ENCODE assay signal across 20 cellular contexts in genomic region chr17:35948092-35948491, GRCh38. TPM values are rescaled to one million over a fixed set of nuclear protein-coding genes. Genes with fewer than 3 reads are reported as not detected.
DNase-seq lines count a peak whose midpoint lies in the region; ATAC-seq, FAIRE-seq and TF ChIP-seq lines count a peak whose summit lies in the region.
"Had no signal": no experiment of that assay in that cellular context is flagged by ENCODE, and none has a peak within 500 bp of the region (broad histone marks: within the 10 kb centered on the region; RNA-seq: fewer than 3 reads in every experiment).

No MANE protein-coding gene starts in this region.

- H3K36me3 Mint-ChIP-seq in CD4-positive, alpha-beta T cell (ENCODE audit: low read depth) = no peaks in the 10 kb centered on the region
- H3K36me3 Mint-ChIP-seq: CD4-positive, CD25-positive, alpha-beta regulatory T cell had no signal

- H3K27me3 ChIP-seq in K562 (ENCODE audit: control insufficient read depth in 2 of 2, insufficient read depth in 2 of 2, low read length in 2 of 2) = 0 out of 5 replicates have a peak, but pooled peaks cover 0 to under 1% of the 10 kb centered on the region in 2 experiments
- no peaks in the 10 kb centered on the region for H3K27me3 ChIP-seq in H1 (replicated peaks in 1 of 4; ENCODE audit: control insufficient read depth in 3 of 4, extremely low read depth in 1 of 4, insufficient read depth in 3 of 4, low read length in 3 of 4)
- no peaks in the 10 kb centered on the region for H3K27me3 ChIP-seq in CD4-positive, alpha-beta T cell (ENCODE audit: control insufficient read depth, insufficient read depth, low read length)

- H3K27me3 Mint-ChIP-seq in CD4-positive, alpha-beta T cell = no peaks in the 10 kb centered on the region

- CTCF ChIA-PET in K562 (lab: Yijun Ruan, JAX; ENCODE audit: low intra/inter-chr PET ratio) (no interaction called here), H1 (lab: Charles Lee; ENCODE audit: partially characterized antibody) (interaction anchor here (0.7 to 1.6 kb wide), 8 partner anchors 9 to 201 kb away, joined by 3 to 9 read pairs (median 4); no protein-coding TSS in a partner anchor)
- CTCF ChIA-PET in CD4-positive, alpha-beta T cell (lab: Charles Lee) = interaction anchor here (1.1 kb wide), 1 partner anchor 11 kb away, joined by 3 read pairs; no protein-coding TSS in a partner anchor

- H3K18ac ChIP-seq in H1 (ENCODE audit: extremely low read depth, low read length) = no peak overlapping the region

- H3K23me2 ChIP-seq in H1 (ENCODE audit: low read depth, low read length) = no peaks in the 10 kb centered on the region

- no peak overlapping the region for H2BK15ac ChIP-seq in H1 (ENCODE audit: low read length)

- H3K4me3 ChIP-seq in K562 (no peak overlapping the region), H1 (ENCODE audit: extremely low read depth in 1 of 4, insufficient read depth in 2 of 4, low read depth in 3 of 4, low read length in 4 of 4) (no peak overlapping the region)
- H3K4me3 ChIP-seq: GM23248 had no signal

- H3K79me1 ChIP-seq in H1 (ENCODE audit: low read depth, low read length) = no peaks in the 10 kb centered on the region

- no peak overlapping the region for H4K91ac ChIP-seq in H1 (replicated peaks; ENCODE audit: insufficient read length, low read length)

- no peak overlapping the region for H2AFZ ChIP-seq in K562 (ENCODE audit: low read depth, low read length)
- no peak overlapping the region for H2AFZ ChIP-seq in H1 (ENCODE audit: low read length)
- H2AFZ ChIP-seq: GM23248 had no signal

- H3K9ac ChIP-seq in K562 (ENCODE audit: insufficient read depth in 1 of 2, low read depth in 2 of 2, low read length in 2 of 2) (no peak overlapping the region), H1 (replicated peaks in 1 of 4; ENCODE audit: extremely low read depth in 1 of 4, low read depth in 3 of 4, low read length in 3 of 4) (no peak overlapping the region)
- H3K9ac ChIP-seq: GM23248 had no signal

- ATAC-seq in K562 = no peak
- no peak for ATAC-seq in CD4-positive, alpha-beta T cell (ENCODE audit: poor library complexity)

- no peak overlapping the region for H3K23ac ChIP-seq in H1 (ENCODE audit: insufficient read length)

- H3K4me1 Mint-ChIP-seq in CD4-positive, alpha-beta T cell (ENCODE audit: low read depth) = no peaks in the 10 kb centered on the region

- no peak overlapping the region for H3K4ac ChIP-seq in H1 (replicated peaks; ENCODE audit: insufficient read length, low read depth, low read length)

- H4K5ac ChIP-seq in H1 (ENCODE audit: insufficient read length, low read depth, low read length) = no peak overlapping the region

- no peak overlapping the region for H2BK120ac ChIP-seq in H1 (replicated peaks; ENCODE audit: low read depth, low read length)

- H3K27ac Mint-ChIP-seq in CD4-positive, alpha-beta T cell = no peak overlapping the region
- H3K27ac Mint-ChIP-seq: CD4-positive, CD25-positive, alpha-beta regulatory T cell had no signal

- TF ChIP-seq EP300 in K562 (IDR thresholded peaks at IDR 0.05; ENCODE audit: low read length) (no peak), H1 (IDR thresholded peaks at IDR 0.05; ENCODE audit: borderline replicate concordance in 1 of 2, low read depth in 2 of 2, low read length in 2 of 2) (no peak)

- H3K9me3 Mint-ChIP-seq in CD4-positive, alpha-beta T cell = no peaks in the 10 kb centered on the region
- H3K9me3 Mint-ChIP-seq: CD4-positive, CD25-positive, alpha-beta regulatory T cell had no signal

- H4K8ac ChIP-seq in H1 (ENCODE audit: extremely low read depth, insufficient read depth, low read length) = no peak overlapping the region

- TF ChIP-seq CTCF in K562 (IDR thresholded peaks at IDR 0.05 in 2 of 3, conservative IDR thresholded peaks at IDR 0.05 in 1 of 3; ENCODE audit: insufficient read depth in 2 of 3, low read depth in 1 of 3, low read length in 3 of 3) = no peak
- TF ChIP-seq CTCF in H1 (IDR thresholded peaks at IDR 0.05; ENCODE audit: control extremely low read depth in 1 of 3, insufficient read depth in 1 of 3, low read depth in 1 of 3, low read length in 3 of 3) = no peak
- TF ChIP-seq CTCF in CD4-positive, alpha-beta T cell (IDR thresholded peaks at IDR 0.05) = no peak

- no peak overlapping the region for H2BK12ac ChIP-seq in H1 (ENCODE audit: low read depth, low read length)

- H2BK5ac ChIP-seq in H1 (ENCODE audit: low read depth, low read length) = no peak overlapping the region

- FAIRE-seq in K562 (lab: Jason Lieb, UNC) = no peak
- FAIRE-seq in H1 (lab: Jason Lieb, UNC) = no peak
- FAIRE-seq: A204.1, D721Med, G401.6, GM12891, GM19239, H54 had no signal

- no peak overlapping the region for H2BK20ac ChIP-seq in H1 (ENCODE audit: low read length)

- no peak overlapping the region for H3K14ac ChIP-seq in H1 (ENCODE audit: insufficient read length)

- H4K20me1 ChIP-seq in K562 (replicated peaks; ENCODE audit: control insufficient read depth, insufficient read depth, low read length) = 0 out of 2 replicates have a peak, but pooled peaks cover 3% of the 10 kb centered on the region
- H4K20me1 ChIP-seq in H1 (replicated peaks in 1 of 2; ENCODE audit: control insufficient read depth in 1 of 2, insufficient read depth in 2 of 2, low read length in 2 of 2) = no peaks in the 10 kb centered on the region

- no peak overlapping the region for H3K4me3 Mint-ChIP-seq in CD4-positive, alpha-beta T cell
- H3K4me3 Mint-ChIP-seq: CD4-positive, CD25-positive, alpha-beta regulatory T cell had no signal

- intact Hi-C loops in K562 (cut with micrococcal nuclease) = loop anchor here (10.0 kb wide), 1 partner anchor 183 kb away; the partner anchor contains the start of gene C17orf50
- intact Hi-C loops in CD4-positive, alpha-beta T cell (cut with DNase I, micrococcal nuclease) = loop anchor here in 1 of 2 experiments (10.0 kb wide), 1 partner anchor 537 kb away; the partner anchor contains the start of gene ZNHIT3

- H3K27ac ChIP-seq in K562 (ENCODE audit: extremely low read depth, low read depth, low read length) = no peak overlapping the region
- no peak overlapping the region for H3K27ac ChIP-seq in H1 (ENCODE audit: low read depth, low read length)
- H3K27ac ChIP-seq in CD4-positive, alpha-beta T cell (ENCODE audit: low read depth, low read length) = no peak overlapping the region
- H3K27ac ChIP-seq: GM23248, HL-60 had no signal

- no peak overlapping the region for H2AK5ac ChIP-seq in H1 (ENCODE audit: low read depth, low read length)

- no peaks in the 10 kb centered on the region for H3K9me3 ChIP-seq in K562 (replicated peaks; ENCODE audit: control insufficient read depth, insufficient read depth, low read depth, low read length)
- H3K9me3 ChIP-seq in H1 (ENCODE audit: insufficient read depth in 2 of 2, low read depth in 1 of 2, low read length in 1 of 2) = no peaks in the 10 kb centered on the region
- no peaks in the 10 kb centered on the region for H3K9me3 ChIP-seq in CD4-positive, alpha-beta T cell (ENCODE audit: control insufficient read depth, low read length)
- H3K9me3 ChIP-seq: BE2C, Caco-2 had no signal

- H3K4me2 ChIP-seq in K562 (ENCODE audit: insufficient read depth, low read length) = no peak overlapping the region
- no peak overlapping the region for H3K4me2 ChIP-seq in H1 (ENCODE audit: insufficient read depth in 1 of 2, low read depth in 2 of 2, low read length in 2 of 2)

- DNase-seq in K562 (ENCODE audit: extremely low read depth in 1 of 4, low spot score in 3 of 4) = no peak
- DNase-seq in H1 (ENCODE audit: low read depth in 1 of 2, low spot score in 2 of 2) = no peak
- no peak for DNase-seq in CD4-positive, alpha-beta T cell
- DNase-seq: ACHN; BE2C; C1 segment of cervical spinal cord; Caco-2; CD4-positive, CD25-positive, alpha-beta regulatory T cell; GM23248; HCEC 1CT; IMR-90; KBM-7 had no signal

- no TSS peak for BruUV-seq in K562 (replicated peaks; lab: Mats Ljungman, UMichigan)

- no peak for TF ChIP-seq POLR2A in K562 (conservative IDR thresholded peaks at IDR 0.05)
- TF ChIP-seq POLR2A in H1 (IDR thresholded peaks at IDR 0.05; ENCODE audit: control extremely low read depth in 1 of 2, low read depth in 2 of 2, low read length in 2 of 2) = no peak

- POLR2A ChIA-PET in K562 (lab: Yijun Ruan, JAX) = interaction anchor here (0.6 kb wide), 2 partner anchors 72 to 165 kb away, joined by 3 read pairs; no protein-coding TSS in a partner anchor
- POLR2A ChIA-PET in H1 (lab: Charles Lee; ENCODE audit: partially characterized antibody) = no interaction called here
- POLR2A ChIA-PET in CD4-positive, alpha-beta T cell (lab: Charles Lee) = no interaction called here

- no peak overlapping the region for H3K56ac ChIP-seq in H1 (replicated peaks; ENCODE audit: insufficient read length, low read depth, low read length)

- 48% methylated on average over 7 of the region's 7 CpGs for WGBS in K562 (ENCODE audit: insufficient coverage, low coverage, missing lambda C conversion rate)
- 92% methylated on average over 7 of the region's 7 CpGs; no CpG with 5 or more reads in 1 of the 2 experiments for WGBS in H1 (ENCODE audit: extremely low coverage in 1 of 2, insufficient coverage in 1 of 2, insufficient read length in 1 of 2, insufficient replicate concordance in 2 of 2, low coverage in 1 of 2, low lambda C conversion rate in 2 of 2, missing lambda C conversion rate in 1 of 2), 2 experiments

- H3K36me3 ChIP-seq in K562 (ENCODE audit: control insufficient read depth, insufficient read depth, low read length) (no peaks in the 10 kb centered on the region), H1 (ENCODE audit: control insufficient read depth in 2 of 4, insufficient read depth in 4 of 4, low read length in 3 of 4) (no peaks in the 10 kb centered on the region)
- H3K36me3 ChIP-seq: BE2C had no signal

- H3K4me1 ChIP-seq in K562 (replicated peaks in 1 of 2; ENCODE audit: control insufficient read depth in 2 of 2, insufficient read depth in 2 of 2, low read length in 2 of 2) (peaks cover 5 to 7% of the 10 kb centered on the region in 2 experiments; a peak in 3 of 5 replicates), H1 (replicated peaks in 1 of 4; ENCODE audit: control insufficient read depth in 3 of 4, insufficient read depth in 4 of 4, low read length in 3 of 4) (no peaks in the 10 kb centered on the region)
- H3K4me1 ChIP-seq: BE2C had no signal

- TF ChIP-seq RAD21 in K562 (CRISPR knock-in tag; conservative IDR thresholded peaks at IDR 0.05 in 1 of 2, IDR thresholded peaks at IDR 0.05 in 1 of 2) (no peak), H1 (IDR thresholded peaks at IDR 0.05 in 1 of 2, conservative IDR thresholded peaks at IDR 0.05 in 1 of 2; ENCODE audit: low read depth in 2 of 2, low read length in 2 of 2) (no peak)

- H3K79me2 ChIP-seq in K562 (ENCODE audit: control insufficient read depth, insufficient read depth, low read length) (no peaks in the 10 kb centered on the region), H1 (ENCODE audit: control insufficient read depth in 1 of 2, insufficient read depth in 2 of 2, low read length in 2 of 2) (no peaks in the 10 kb centered on the region)

- in situ Hi-C loops in K562 (cut with MboI) = no loop called here

- no peaks in the 10 kb centered on the region for H3K9me1 ChIP-seq in K562 (ENCODE audit: control insufficient read depth, insufficient read depth, low read length)

RNA-seq across cellular contexts. Expression of gene LYZL6, which starts 4.6 kb away (rescaled TPM):
- not detected in 2 replicates for total RNA-seq in K562 (2011; cell fraction: chromatin; rRNA removed; ENCODE audit: low replicate concordance)
- not detected in 2 replicates for total RNA-seq in K562 (2011; cell fraction: nucleolus; rRNA removed)
- not detected in 2 replicates for total RNA-seq in K562 (2011; cell fraction: nucleoplasm; rRNA removed)
- total RNA-seq in K562 (2014; rRNA removed) (not detected in 2 replicates), K562 (2014; rRNA removed; fragmentation: Illumina TruSeq; extraction: Trizol) (not detected in 2 replicates), K562 (2015; rRNA removed; fragmentation: Illumina TruSeq; extraction: Trizol) (not detected in 2 replicates), K562 (2021) (not detected in 2 replicates)
- polyA plus RNA-seq in K562 (2011; rRNA removed) (not detected in 2 replicates), K562 (2014; fragmentation: Illumina TruSeq; extraction: Trizol) (not detected in 2 replicates), K562 (2014; fragmentation: Nextera tagmentation; extraction: Ambion mirVana) (not detected), K562 (2014; rRNA removed) (not detected in 2 replicates), H1 (2011; rRNA removed) (not detected in 2 replicates)
- polyA plus RNA-seq in K562 (2011; cell fraction: cytosol; rRNA removed) = not detected in 2 replicates
- polyA plus RNA-seq in K562 (2011; cell fraction: nucleus; rRNA removed) = not detected in 2 replicates
- polyA plus RNA-seq in K562 (2012) = not detected in 2 replicates
- not detected in 2 replicates for polyA minus RNA-seq in K562 (2011; rRNA and poly(A)+ RNA removed)
- not detected in 2 replicates for polyA minus RNA-seq in K562 (2011; cell fraction: cytosol; rRNA and poly(A)+ RNA removed)
- not detected in 2 replicates for polyA minus RNA-seq in K562 (2011; cell fraction: nucleus; rRNA and poly(A)+ RNA removed)
- total RNA-seq in H1 (2021; fragmentation: NEBNext Ultra II Directional; extraction: Animal tissue kit (Norgen Biotek cat#: 25700)) = not detected in 2 replicates
- polyA plus RNA-seq in H1 (2011; cell fraction: cytosol; rRNA removed) = not detected
- polyA plus RNA-seq in H1 (2011; cell fraction: nucleus; rRNA removed) = not detected
- not detected in 4 replicates for polyA plus RNA-seq in H1 (2012, experiment 1 of 2)
- polyA plus RNA-seq in H1 (2012, experiment 2 of 2) = not detected
- not detected for polyA plus RNA-seq in H1 (2013, experiment 1 of 2)
- polyA plus RNA-seq in H1 (2013, experiment 2 of 2) = not detected
- polyA minus RNA-seq in H1 (2011; rRNA and poly(A)+ RNA removed) = not detected in 2 replicates
- polyA minus RNA-seq in H1 (2011; cell fraction: cytosol; rRNA and poly(A)+ RNA removed) = not detected
- polyA minus RNA-seq in H1 (2011; cell fraction: nucleus; rRNA and poly(A)+ RNA removed) = not detected
- total RNA-seq in CD4-positive, alpha-beta T cell = not detected
- total RNA-seq: Caco-2; CD4-positive, CD25-positive, alpha-beta regulatory T cell; GM23248; HT1080; IMR-90 had no signal
- polyA plus RNA-seq: CD4-positive, CD25-positive, alpha-beta regulatory T cell; GM23248; IMR-90 had no signal

RNA-seq across cellular contexts. Expression of gene RDM1, which starts 17.5 kb away (rescaled TPM):
- 9.4 and 10.6 TPM in 2 replicates for total RNA-seq in K562 (2011; cell fraction: chromatin; rRNA removed; ENCODE audit: low replicate concordance)
- total RNA-seq in K562 (2011; cell fraction: nucleolus; rRNA removed) = 5.8 and 9.9 TPM in 2 replicates
- total RNA-seq in K562 (2011; cell fraction: nucleoplasm; rRNA removed) = 9.5 and 10.0 TPM in 2 replicates
- total RNA-seq in K562 (2014; rRNA removed) (2.5 and 3.9 TPM in 2 replicates), K562 (2014; rRNA removed; fragmentation: Illumina TruSeq; extraction: Trizol) (4.8 and 5.6 TPM in 2 replicates), K562 (2015; rRNA removed; fragmentation: Illumina TruSeq; extraction: Trizol) (2.9 and 3.0 TPM in 2 replicates), K562 (2021) (5.0 and 5.7 TPM in 2 replicates)
- polyA plus RNA-seq in K562 (2011; rRNA removed) (8.3 and 9.6 TPM in 2 replicates), K562 (2014; fragmentation: Illumina TruSeq; extraction: Trizol) (5.4 and 7.0 TPM in 2 replicates), K562 (2014; fragmentation: Nextera tagmentation; extraction: Ambion mirVana) (10 to 100 TPM in 1 of 2 experiments, 1 to 10 TPM in 1; 8.5 to 11.2 TPM), K562 (2014; rRNA removed) (6.1 and 6.5 TPM in 2 replicates), H1 (2011; rRNA removed) (6.2 and 9.7 TPM in 2 replicates)
- 5.7 and 6.5 TPM in 2 replicates for polyA plus RNA-seq in K562 (2011; cell fraction: cytosol; rRNA removed)
- polyA plus RNA-seq in K562 (2011; cell fraction: nucleus; rRNA removed) = 19.5 and 20.6 TPM in 2 replicates
- polyA plus RNA-seq in K562 (2012) = 7.0 and 12.5 TPM in 2 replicates
- polyA minus RNA-seq in K562 (2011; rRNA and poly(A)+ RNA removed) = 4.0 TPM in 2 replicates
- 2.5 and 3.3 TPM in 2 replicates for polyA minus RNA-seq in K562 (2011; cell fraction: cytosol; rRNA and poly(A)+ RNA removed)
- polyA minus RNA-seq in K562 (2011; cell fraction: nucleus; rRNA and poly(A)+ RNA removed) = 3.3 and 3.9 TPM in 2 replicates
- 4.8 and 7.3 TPM in 2 replicates for total RNA-seq in H1 (2021; fragmentation: NEBNext Ultra II Directional; extraction: Animal tissue kit (Norgen Biotek cat#: 25700))
- 8.3 TPM for polyA plus RNA-seq in H1 (2011; cell fraction: cytosol; rRNA removed)
- 7.1 TPM for polyA plus RNA-seq in H1 (2011; cell fraction: nucleus; rRNA removed)
- polyA plus RNA-seq in H1 (2012, experiment 1 of 2) = 7.5 to 11.1 TPM (median 8.2 TPM) in 4 replicates
- 3.4 TPM for polyA plus RNA-seq in H1 (2012, experiment 2 of 2)
- polyA plus RNA-seq in H1 (2013, experiment 1 of 2) = 5.0 TPM
- 4.1 TPM for polyA plus RNA-seq in H1 (2013, experiment 2 of 2)
- 4.7 and 5.0 TPM in 2 replicates for polyA minus RNA-seq in H1 (2011; rRNA and poly(A)+ RNA removed)
- 7.6 TPM for polyA minus RNA-seq in H1 (2011; cell fraction: cytosol; rRNA and poly(A)+ RNA removed)
- polyA minus RNA-seq in H1 (2011; cell fraction: nucleus; rRNA and poly(A)+ RNA removed) = 5.1 TPM
- not detected for total RNA-seq in CD4-positive, alpha-beta T cell
- total RNA-seq: CD4-positive, CD25-positive, alpha-beta regulatory T cell; GM23248 had no signal
- polyA plus RNA-seq: GM23248, IMR-90 had no signal

RNA-seq across cellular contexts. Expression of gene CCL16, which starts 33.2 kb away (rescaled TPM):
- total RNA-seq in K562 (2011; cell fraction: chromatin; rRNA removed; ENCODE audit: low replicate concordance) = not detected in 2 replicates
- total RNA-seq in K562 (2011; cell fraction: nucleolus; rRNA removed) = not detected in 2 replicates
- total RNA-seq in K562 (2011; cell fraction: nucleoplasm; rRNA removed) = not detected in 2 replicates
- total RNA-seq in K562 (2014; rRNA removed) (not detected in 2 replicates), K562 (2014; rRNA removed; fragmentation: Illumina TruSeq; extraction: Trizol) (not detected in 2 replicates), K562 (2015; rRNA removed; fragmentation: Illumina TruSeq; extraction: Trizol) (not detected in 2 replicates), K562 (2021) (not detected in 2 replicates)
- polyA plus RNA-seq in K562 (2011; rRNA removed) (not detected in 2 replicates), K562 (2014; fragmentation: Illumina TruSeq; extraction: Trizol) (not detected in 2 replicates), K562 (2014; fragmentation: Nextera tagmentation; extraction: Ambion mirVana) (not detected), K562 (2014; rRNA removed) (not detected in 2 replicates), H1 (2011; rRNA removed) (not detected in 2 replicates)
- not detected in 2 replicates for polyA plus RNA-seq in K562 (2011; cell fraction: cytosol; rRNA removed)
- polyA plus RNA-seq in K562 (2011; cell fraction: nucleus; rRNA removed) = not detected in 2 replicates
- polyA plus RNA-seq in K562 (2012) = not detected in 2 replicates
- not detected in 2 replicates for polyA minus RNA-seq in K562 (2011; rRNA and poly(A)+ RNA removed)
- polyA minus RNA-seq in K562 (2011; cell fraction: cytosol; rRNA and poly(A)+ RNA removed) = not detected in 2 replicates
- not detected in 2 replicates for polyA minus RNA-seq in K562 (2011; cell fraction: nucleus; rRNA and poly(A)+ RNA removed)
- not detected in 2 replicates for total RNA-seq in H1 (2021; fragmentation: NEBNext Ultra II Directional; extraction: Animal tissue kit (Norgen Biotek cat#: 25700))
- polyA plus RNA-seq in H1 (2011; cell fraction: cytosol; rRNA removed) = not detected
- not detected for polyA plus RNA-seq in H1 (2011; cell fraction: nucleus; rRNA removed)
- polyA plus RNA-seq in H1 (2012, experiment 1 of 2) = not detected in 4 replicates
- polyA plus RNA-seq in H1 (2012, experiment 2 of 2) = not detected
- polyA plus RNA-seq in H1 (2013, experiment 1 of 2) = not detected
- not detected for polyA plus RNA-seq in H1 (2013, experiment 2 of 2)
- not detected in 2 replicates for polyA minus RNA-seq in H1 (2011; rRNA and poly(A)+ RNA removed)
- not detected for polyA minus RNA-seq in H1 (2011; cell fraction: cytosol; rRNA and poly(A)+ RNA removed)
- not detected for polyA minus RNA-seq in H1 (2011; cell fraction: nucleus; rRNA and poly(A)+ RNA removed)
- total RNA-seq in CD4-positive, alpha-beta T cell = not detected
- total RNA-seq: Caco-2; CD4-positive, CD25-positive, alpha-beta regulatory T cell; GM23248; HT1080; IMR-90 had no signal
- polyA plus RNA-seq: CD4-positive, CD25-positive, alpha-beta regulatory T cell; GM23248; IMR-90 had no signal

RNA-seq across cellular contexts. Expression of gene CCL14, which starts 38.4 kb away (rescaled TPM):
- not detected in 2 replicates for total RNA-seq in K562 (2011; cell fraction: chromatin; rRNA removed; ENCODE audit: low replicate concordance)
- not detected in 2 replicates for total RNA-seq in K562 (2011; cell fraction: nucleolus; rRNA removed)
- not detected in 2 replicates for total RNA-seq in K562 (2011; cell fraction: nucleoplasm; rRNA removed)
- not detected in 2 replicates for total RNA-seq in K562 (2014; rRNA removed)
- total RNA-seq in K562 (2014; rRNA removed; fragmentation: Illumina TruSeq; extraction: Trizol) = not detected in 2 replicates
- not detected in 2 replicates for total RNA-seq in K562 (2015; rRNA removed; fragmentation: Illumina TruSeq; extraction: Trizol)
- total RNA-seq in K562 (2021) = not detected in 2 replicates
- polyA plus RNA-seq in K562 (2011; rRNA removed) = not detected in 2 replicates
- not detected in 2 replicates for polyA plus RNA-seq in K562 (2011; cell fraction: cytosol; rRNA removed)
- not detected in 2 replicates for polyA plus RNA-seq in K562 (2011; cell fraction: nucleus; rRNA removed)
- polyA plus RNA-seq in K562 (2012) = not detected in 2 replicates
- not detected in 2 replicates for polyA plus RNA-seq in K562 (2014; fragmentation: Illumina TruSeq; extraction: Trizol)
- polyA plus RNA-seq in K562 (2014; fragmentation: Nextera tagmentation; extraction: Ambion mirVana) = not detected
- polyA plus RNA-seq in K562 (2014; rRNA removed) = not detected in 2 replicates
- not detected in 2 replicates for polyA minus RNA-seq in K562 (2011; rRNA and poly(A)+ RNA removed)
- polyA minus RNA-seq in K562 (2011; cell fraction: cytosol; rRNA and poly(A)+ RNA removed) = not detected in 2 replicates
- polyA minus RNA-seq in K562 (2011; cell fraction: nucleus; rRNA and poly(A)+ RNA removed) = not detected in 2 replicates
- total RNA-seq in H1 (2021; fragmentation: NEBNext Ultra II Directional; extraction: Animal tissue kit (Norgen Biotek cat#: 25700)) = not detected in 2 replicates
- polyA plus RNA-seq in H1 (2011; rRNA removed) = not detected in 2 replicates
- not detected for polyA plus RNA-seq in H1 (2011; cell fraction: cytosol; rRNA removed)
- polyA plus RNA-seq in H1 (2011; cell fraction: nucleus; rRNA removed) = not detected
- polyA plus RNA-seq in H1 (2012, experiment 1 of 2) = not detected in 4 replicates
- not detected for polyA plus RNA-seq in H1 (2012, experiment 2 of 2)
- polyA plus RNA-seq in H1 (2013, experiment 1 of 2) = not detected
- not detected for polyA plus RNA-seq in H1 (2013, experiment 2 of 2)
- polyA minus RNA-seq in H1 (2011; rRNA and poly(A)+ RNA removed) = not detected in 2 replicates
- polyA minus RNA-seq in H1 (2011; cell fraction: cytosol; rRNA and poly(A)+ RNA removed) = not detected
- not detected for polyA minus RNA-seq in H1 (2011; cell fraction: nucleus; rRNA and poly(A)+ RNA removed)
- not detected for total RNA-seq in CD4-positive, alpha-beta T cell
- total RNA-seq: Caco-2; CD4-positive, CD25-positive, alpha-beta regulatory T cell; GM23248; HT1080; IMR-90 had no signal
- polyA plus RNA-seq: CD4-positive, CD25-positive, alpha-beta regulatory T cell; GM23248; IMR-90 had no signal

RNA-seq across cellular contexts. Expression of gene CCL15, which starts 53.3 kb away (rescaled TPM):
- not detected in 2 replicates for total RNA-seq in K562 (2011; cell fraction: chromatin; rRNA removed; ENCODE audit: low replicate concordance)
- not detected in 2 replicates for total RNA-seq in K562 (2011; cell fraction: nucleolus; rRNA removed)
- total RNA-seq in K562 (2011; cell fraction: nucleoplasm; rRNA removed) = not detected in 2 replicates
- not detected in 2 replicates for total RNA-seq in K562 (2014; rRNA removed)
- total RNA-seq in K562 (2014; rRNA removed; fragmentation: Illumina TruSeq; extraction: Trizol) = not detected in 2 replicates
- not detected in 2 replicates for total RNA-seq in K562 (2015; rRNA removed; fragmentation: Illumina TruSeq; extraction: Trizol)
- not detected in 2 replicates for total RNA-seq in K562 (2021)
- polyA plus RNA-seq in K562 (2011; rRNA removed) = not detected in 2 replicates
- polyA plus RNA-seq in K562 (2011; cell fraction: cytosol; rRNA removed) = not detected in 2 replicates
- not detected in 2 replicates for polyA plus RNA-seq in K562 (2011; cell fraction: nucleus; rRNA removed)
- polyA plus RNA-seq in K562 (2012) = not detected in 2 replicates
- polyA plus RNA-seq in K562 (2014; fragmentation: Illumina TruSeq; extraction: Trizol) = not detected in 2 replicates
- not detected for polyA plus RNA-seq in K562 (2014; fragmentation: Nextera tagmentation; extraction: Ambion mirVana)
- polyA plus RNA-seq in K562 (2014; rRNA removed) = not detected in 2 replicates
- not detected in 2 replicates for polyA minus RNA-seq in K562 (2011; rRNA and poly(A)+ RNA removed)
- not detected in 2 replicates for polyA minus RNA-seq in K562 (2011; cell fraction: cytosol; rRNA and poly(A)+ RNA removed)
- not detected in 2 replicates for polyA minus RNA-seq in K562 (2011; cell fraction: nucleus; rRNA and poly(A)+ RNA removed)
- total RNA-seq in H1 (2021; fragmentation: NEBNext Ultra II Directional; extraction: Animal tissue kit (Norgen Biotek cat#: 25700)) = not detected in 2 replicates
- polyA plus RNA-seq in H1 (2011; rRNA removed) = not detected in 2 replicates
- not detected for polyA plus RNA-seq in H1 (2011; cell fraction: cytosol; rRNA removed)
- not detected for polyA plus RNA-seq in H1 (2011; cell fraction: nucleus; rRNA removed)
- polyA plus RNA-seq in H1 (2012, experiment 1 of 2) = not detected in 4 replicates
- polyA plus RNA-seq in H1 (2012, experiment 2 of 2) = not detected
- not detected for polyA plus RNA-seq in H1 (2013, experiment 1 of 2)
- polyA plus RNA-seq in H1 (2013, experiment 2 of 2) = not detected
- not detected in 2 replicates for polyA minus RNA-seq in H1 (2011; rRNA and poly(A)+ RNA removed)
- not detected for polyA minus RNA-seq in H1 (2011; cell fraction: cytosol; rRNA and poly(A)+ RNA removed)
- polyA minus RNA-seq in H1 (2011; cell fraction: nucleus; rRNA and poly(A)+ RNA removed) = not detected
- not detected for total RNA-seq in CD4-positive, alpha-beta T cell
- total RNA-seq: CD4-positive, CD25-positive, alpha-beta regulatory T cell; GM23248; HT1080; IMR-90 had no signal
- polyA plus RNA-seq: CD4-positive, CD25-positive, alpha-beta regulatory T cell; GM23248; IMR-90 had no signal

Comparison
In these comparisons a context has a peak if more than half of its experiments do, and no peak if none do; other contexts are left out.
1. Of the 49 proteins assayed by ChIP-seq in both K562 and H1: peak only in K562: none; only in H1: none; in both: CEBPB; in neither: 47; mixed calls (peak in some experiments, not most) for 1.